ENCODE assay signal across 22 cellular contexts in the genomic region with DNA sequence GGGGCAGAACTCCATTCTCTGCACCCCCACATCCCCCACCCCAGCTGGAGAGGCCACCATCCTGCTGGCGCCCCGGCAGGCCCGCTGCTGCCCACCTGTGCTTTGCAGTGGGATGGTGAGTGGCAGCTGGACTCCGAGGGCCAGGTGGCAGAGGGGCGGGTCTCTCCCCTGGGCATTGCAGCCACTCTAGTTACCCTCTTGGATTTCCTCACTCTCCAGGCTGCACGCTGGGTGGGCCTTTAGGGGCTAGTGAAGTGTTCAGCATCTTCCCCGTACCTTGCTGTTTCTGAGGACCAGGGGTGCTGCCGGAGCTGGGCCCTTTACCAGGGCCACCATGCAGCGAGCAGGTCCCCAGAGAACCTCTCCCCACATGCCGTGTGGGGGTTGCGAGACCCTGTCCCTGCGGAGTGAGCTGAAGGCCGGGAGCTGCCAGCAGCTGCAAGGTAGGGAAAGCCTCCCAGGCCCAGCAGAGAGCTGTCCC.
A peak's percentile ranks its signal among the peaks of the same experiment; 100 is the strongest.
DNase-seq lines count a peak whose midpoint lies in the region; TF ChIP-seq lines count a peak whose summit lies in the region.
"Had no signal": no experiment of that assay in that cellular context is flagged by ENCODE, and none has a peak within 500 bp of the region (broad histone marks: within the 10 kb centered on the region; RNA-seq: fewer than 3 reads in every experiment).

No MANE protein-coding gene starts in this region.

- H3K27ac ChIP-seq in endodermal cell (ENCODE audit: low read depth, low read length) (no peak overlapping the region), suprapubic skin (no peak overlapping the region)
- H3K27ac ChIP-seq: body of pancreas, pancreas, thyroid gland had no signal

- H3K9ac ChIP-seq in endodermal cell (ENCODE audit: extremely low read depth, low read length, poor library complexity, severe bottlenecking): no peak overlapping the region
- H3K9ac ChIP-seq: SK-N-SH had no signal

- H3K4me3 ChIP-seq in endodermal cell (ENCODE audit: low read length) (no peak overlapping the region), suprapubic skin (no peak overlapping the region)
- H3K4me3 ChIP-seq: body of pancreas, pancreas, thyroid gland had no signal

- no peak for TF ChIP-seq EP300 in suprapubic skin (IDR thresholded peaks at IDR 0.05)

- H3K27me3 ChIP-seq in endodermal cell (ENCODE audit: control insufficient read depth, insufficient read depth, low read length, poor library complexity, severe bottlenecking) (no peaks in the 10 kb centered on the region), suprapubic skin (peaks cover 7% of the 10 kb centered on the region)
- H3K27me3 ChIP-seq: BE2C, body of pancreas, pancreas, thyroid gland had no signal

- no peaks in the 10 kb centered on the region for H3K4me1 Mint-ChIP-seq in endodermal cell
- H3K4me1 Mint-ChIP-seq: activated naive CD8-positive, alpha-beta T cell treated with anti-CD3 and anti-CD28 coated beads, Interleukin-2, amount 10 ng/mL, durations not matched to agents 7 days and 5 days; naive thymus-derived CD8-positive, alpha-beta T cell; stimulated activated naive B cell treated with anti-CD40 and anti-IgM and Interleukin-4, amounts not matched to agents 10 μg/mL and 1 μg/mL and 100 μg/mL, for 72 hours had no signal

- no peak overlapping the region for H3K4me3 Mint-ChIP-seq in endodermal cell
- H3K4me3 Mint-ChIP-seq: activated CD8-positive, alpha-beta T cell treated with anti-CD3 and anti-CD28 coated beads for 36 hours; activated naive CD8-positive, alpha-beta T cell treated with anti-CD3 and anti-CD28 coated beads, Interleukin-2, amount 10 ng/mL, durations not matched to agents 7 days and 5 days; naive thymus-derived CD8-positive, alpha-beta T cell; stimulated activated naive B cell treated with anti-CD40 and anti-IgM and Interleukin-4, amounts not matched to agents 10 μg/mL and 1 μg/mL and 100 μg/mL, for 72 hours; T-helper 2 cell treated with Interferon-gamma antibody and Interleukin-4, amounts not matched to agents 5 μg/mL and 100 μg/mL, for 36 hours; WTC11 had no signal

- peak; percentile 48 for DNase-seq in NCI-H1436 (lab: John Stamatoyannopoulos, UW)
- DNase-seq in NCI-H1436 treated with DMSO at 0.1 percent for 48 hours (lab: John Stamatoyannopoulos, UW): no peak
- peak; percentile 85 for DNase-seq in NCI-H2171 treated with DMSO at 0.1 percent for 48 hours (lab: John Stamatoyannopoulos, UW)
- DNase-seq in endodermal cell: peak; percentile 36
- peak; percentile 43 to 69 for DNase-seq in suprapubic skin (ENCODE audit: low spot score in 2 of 2)
- no peak for DNase-seq in NCI-H748 (lab: John Stamatoyannopoulos, UW; ENCODE audit: unreplicated experiment)
- no peak for DNase-seq in activated CD4-positive, alpha-beta T cell treated with anti-CD3 and anti-CD28 coated beads, Interleukin-2, amount 50 U/mL, for 4 hours
- DNase-seq in HUDEP-2 (lab: John Stamatoyannopoulos, UW; ENCODE audit: unreplicated experiment in 76 of 76): no peak
- DNase-seq: activated CD8-positive, alpha-beta T cell treated with anti-CD3 and anti-CD28 coated beads for 36 hours; activated naive CD8-positive, alpha-beta T cell treated with anti-CD3 and anti-CD28 coated beads, Interleukin-2, amount 10 ng/mL, durations not matched to agents 7 days and 5 days; BE2C; hypothalamus; kidney; naive thymus-derived CD8-positive, alpha-beta T cell; NCI-H748 treated with DMSO at 0.1 percent for 48 hours; pancreas; SK-N-SH; stimulated activated naive B cell treated with anti-CD40 and anti-IgM and Interleukin-4, amounts not matched to agents 10 μg/mL and 1 μg/mL and 100 μg/mL, for 72 hours; thyroid gland had no signal

- no peak overlapping the region for H3K27ac Mint-ChIP-seq in endodermal cell
- H3K27ac Mint-ChIP-seq: activated CD8-positive, alpha-beta T cell treated with anti-CD3 and anti-CD28 coated beads for 36 hours; activated naive CD8-positive, alpha-beta T cell treated with anti-CD3 and anti-CD28 coated beads, Interleukin-2, amount 10 ng/mL, durations not matched to agents 7 days and 5 days; naive thymus-derived CD8-positive, alpha-beta T cell; stimulated activated naive B cell treated with anti-CD40 and anti-IgM and Interleukin-4, amounts not matched to agents 10 μg/mL and 1 μg/mL and 100 μg/mL, for 72 hours; T-helper 2 cell treated with Interferon-gamma antibody and Interleukin-4, amounts not matched to agents 5 μg/mL and 100 μg/mL, for 36 hours; WTC11 had no signal

- H3K36me3 ChIP-seq in endodermal cell (ENCODE audit: control insufficient read depth, insufficient read depth, low read length) (no peaks in the 10 kb centered on the region), suprapubic skin (no peaks in the 10 kb centered on the region)
- H3K36me3 ChIP-seq: BE2C, pancreas, thyroid gland had no signal

- H3K4me1 ChIP-seq in endodermal cell (ENCODE audit: control insufficient read depth, insufficient read depth, low read length): no peaks in the 10 kb centered on the region
- no peaks in the 10 kb centered on the region for H3K4me1 ChIP-seq in suprapubic skin
- H3K4me1 ChIP-seq: body of pancreas, pancreas, thyroid gland had no signal

- WGBS in endodermal cell (ENCODE audit: insufficient coverage in 1 of 2, insufficient read length in 1 of 2), 2 experiments: 94 to 95% methylated on average over 7 to 13 of the region's 13 CpGs
- WGBS in suprapubic skin: 84% methylated on average over 9 of the region's 13 CpGs

- TF ChIP-seq CTCF in endodermal cell (conservative IDR thresholded peaks at IDR 0.05) (no peak), suprapubic skin (IDR thresholded peaks at IDR 0.05) (no peak)

- H3K36me3 Mint-ChIP-seq in endodermal cell (ENCODE audit: low read depth): no peaks in the 10 kb centered on the region
- H3K36me3 Mint-ChIP-seq: activated naive CD8-positive, alpha-beta T cell treated with anti-CD3 and anti-CD28 coated beads, Interleukin-2, amount 10 ng/mL, durations not matched to agents 7 days and 5 days; naive thymus-derived CD8-positive, alpha-beta T cell; stimulated activated naive B cell treated with anti-CD40 and anti-IgM and Interleukin-4, amounts not matched to agents 10 μg/mL and 1 μg/mL and 100 μg/mL, for 72 hours; WTC11 had no signal

- H3K9me3 ChIP-seq in endodermal cell (ENCODE audit: control insufficient read depth, low read length) (no peaks in the 10 kb centered on the region), suprapubic skin (no peaks in the 10 kb centered on the region)
- H3K9me3 ChIP-seq: BE2C, body of pancreas, pancreas, SK-N-SH, thyroid gland had no signal

- no peaks in the 10 kb centered on the region for H3K9me3 Mint-ChIP-seq in endodermal cell
- H3K9me3 Mint-ChIP-seq: activated CD8-positive, alpha-beta T cell treated with anti-CD3 and anti-CD28 coated beads for 36 hours; activated naive CD8-positive, alpha-beta T cell treated with anti-CD3 and anti-CD28 coated beads, Interleukin-2, amount 10 ng/mL, durations not matched to agents 7 days and 5 days; stimulated activated naive B cell treated with anti-CD40 and anti-IgM and Interleukin-4, amounts not matched to agents 10 μg/mL and 1 μg/mL and 100 μg/mL, for 72 hours; T-helper 2 cell treated with Interferon-gamma antibody and Interleukin-4, amounts not matched to agents 5 μg/mL and 100 μg/mL, for 36 hours; WTC11 had no signal

- no peak for TF ChIP-seq POLR2A in suprapubic skin (IDR thresholded peaks at IDR 0.05)

- peaks cover 6% of the 10 kb centered on the region for H3K27me3 Mint-ChIP-seq in endodermal cell (ENCODE audit: insufficient read depth)

Comparison
In these comparisons a context has a peak if more than half of its experiments do, and no peak if none do; other contexts are left out.
1. DNase-seq: peak in NCI-H1436 (single experiment), NCI-H2171 treated with DMSO at 0.1 percent for 48 hours (single experiment), endodermal cell (single experiment) and suprapubic skin (2 of 2); none in NCI-H1436 treated with DMSO at 0.1 percent for 48 hours (single experiment), NCI-H748 (single experiment), activated CD4-positive, alpha-beta T cell treated with anti-CD3 and anti-CD28 coated beads, Interleukin-2, amount 50 U/mL, for 4 hours (0 of 2) and HUDEP-2 (0 of 76).